2 cellular contexts compared by ENCODE assay signal in the genomic region with DNA sequence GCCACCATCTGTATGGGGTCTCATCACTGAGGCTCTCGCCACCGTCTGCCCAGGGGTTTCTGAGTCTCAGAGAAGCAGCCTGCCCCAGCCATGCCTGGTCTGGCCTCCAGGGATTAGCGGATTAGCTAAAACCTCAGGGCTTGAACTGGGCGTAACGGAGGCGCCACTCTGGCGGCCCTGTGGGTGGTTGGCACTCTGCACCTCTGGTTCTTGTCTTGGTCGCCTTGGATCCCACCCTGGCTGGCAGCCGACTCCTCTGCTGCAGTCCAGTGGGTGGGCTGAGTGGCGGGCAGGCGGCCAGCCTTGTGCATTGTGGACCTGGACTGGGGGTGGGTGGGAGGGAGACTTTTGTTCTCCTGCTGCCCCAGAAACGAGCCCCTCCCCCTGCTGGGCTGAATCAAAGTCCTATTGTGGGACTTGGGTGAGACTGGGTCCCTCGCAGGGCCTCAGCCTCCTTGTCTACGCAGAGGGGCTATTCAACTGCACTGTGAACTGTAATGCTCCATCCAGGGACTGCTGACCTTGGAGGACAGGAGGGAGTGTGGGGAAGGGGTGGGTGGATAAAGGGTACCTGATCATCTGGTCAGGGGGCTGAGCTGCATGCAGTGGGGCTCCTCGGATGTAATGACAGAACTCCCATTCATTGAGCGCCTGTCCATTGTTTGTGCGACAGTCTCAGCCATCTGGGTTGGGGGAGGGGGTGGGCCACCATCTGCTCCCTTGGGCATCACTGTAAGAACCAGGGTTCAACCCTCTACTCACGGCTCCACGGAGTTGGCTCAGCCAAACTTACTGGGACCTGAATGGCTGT.
TF ChIP-seq lines count a peak whose summit lies in the region.

No MANE protein-coding gene starts in this region.

TF ChIP-seq in HEK293, 187 proteins besides CTCF, POLR2A, EP300 and RAD21 (continued from another document):
- TF ChIP-seq ZFHX2 (tag by site-specific recombination; conservative IDR thresholded peaks at IDR 0.05) (peak; percentile 60), EGR2 (tag by site-specific recombination; IDR thresholded peaks at IDR 0.05; ENCODE audit: low read depth) (peak; percentile 82; the same call in 1 of the 2 replicates)
- TF ChIP-seq, protein P1, sequence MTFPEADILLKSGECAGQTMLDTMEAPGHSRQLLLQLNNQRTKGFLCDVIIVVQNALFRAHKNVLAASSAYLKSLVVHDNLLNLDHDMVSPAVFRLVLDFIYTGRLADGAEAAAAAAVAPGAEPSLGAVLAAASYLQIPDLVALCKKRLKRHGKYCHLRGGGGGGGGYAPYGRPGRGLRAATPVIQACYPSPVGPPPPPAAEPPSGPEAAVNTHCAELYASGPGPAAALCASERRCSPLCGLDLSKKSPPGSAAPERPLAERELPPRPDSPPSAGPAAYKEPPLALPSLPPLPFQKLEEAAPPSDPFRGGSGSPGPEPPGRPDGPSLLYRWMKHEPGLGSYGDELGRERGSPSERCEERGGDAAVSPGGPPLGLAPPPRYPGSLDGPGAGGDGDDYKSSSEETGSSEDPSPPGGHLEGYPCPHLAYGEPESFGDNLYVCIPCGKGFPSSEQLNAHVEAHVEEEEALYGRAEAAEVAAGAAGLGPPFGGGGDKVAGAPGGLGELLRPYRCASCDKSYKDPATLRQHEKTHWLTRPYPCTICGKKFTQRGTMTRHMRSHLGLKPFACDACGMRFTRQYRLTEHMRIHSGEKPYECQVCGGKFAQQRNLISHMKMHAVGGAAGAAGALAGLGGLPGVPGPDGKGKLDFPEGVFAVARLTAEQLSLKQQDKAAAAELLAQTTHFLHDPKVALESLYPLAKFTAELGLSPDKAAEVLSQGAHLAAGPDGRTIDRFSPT (tag by site-specific recombination; IDR thresholded peaks at IDR 0.05) = no peak

TF ChIP-seq in GM23338, 12 proteins besides CTCF, POLR2A, EP300 and RAD21:
- TF ChIP-seq REST (IDR thresholded peaks at IDR 0.05; ENCODE audit: unreplicated experiment) (no peak), JUNB (IDR thresholded peaks at IDR 0.05; ENCODE audit: unreplicated experiment) (no peak), POLR2AphosphoS5 (IDR thresholded peaks at IDR 0.05; ENCODE audit: low read depth) (no peak), ZNF331 (CRISPR knock-in tag; IDR thresholded peaks at IDR 0.05; ENCODE audit: low read depth) (no peak), ZNF462 (CRISPR knock-in tag; IDR thresholded peaks at IDR 0.05) (no peak)
